In the genomic region with DNA sequence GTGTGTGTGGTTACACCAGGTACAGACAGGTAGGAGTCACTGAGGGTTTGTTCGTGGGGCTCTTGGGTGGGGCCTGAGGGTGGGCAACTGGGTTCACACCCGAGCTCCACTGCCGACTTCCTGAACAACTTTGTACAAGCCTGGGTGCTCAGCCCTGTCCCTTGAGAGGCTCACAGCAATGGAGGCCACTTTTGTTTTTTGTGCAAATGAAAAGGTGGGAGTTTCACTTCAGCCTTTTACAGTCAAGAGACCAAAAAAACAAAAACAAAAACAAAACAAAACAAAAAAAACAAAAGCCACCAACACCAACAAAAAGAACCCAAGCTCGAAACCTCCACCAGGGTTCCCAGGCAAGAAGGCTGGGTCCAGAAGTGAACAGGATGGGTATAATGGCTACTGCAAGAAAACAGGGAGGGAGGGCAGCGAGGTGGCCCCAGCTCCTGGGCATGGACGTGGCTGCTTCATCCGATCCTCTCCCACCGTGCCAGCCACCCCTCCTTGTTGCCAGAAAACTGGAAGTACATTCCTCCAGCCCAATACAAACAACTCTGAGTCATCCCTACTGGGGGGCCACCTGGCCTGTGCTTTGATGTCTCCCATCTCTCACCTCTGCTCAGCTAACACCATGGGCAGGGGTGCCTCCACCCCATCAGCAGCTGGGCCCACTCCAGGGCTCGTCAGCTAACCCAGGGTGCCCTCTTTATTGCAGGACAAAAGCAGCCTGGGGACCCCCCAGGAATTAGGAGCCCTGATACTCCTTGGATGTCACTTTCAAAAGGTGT, we compare ENCODE assay signal across 9 cellular contexts. TPM values are rescaled to one million over a fixed set of nuclear protein-coding genes. Genes with fewer than 3 reads are reported as not detected.
DNase-seq lines count a peak whose midpoint lies in the region; TF ChIP-seq lines count a peak whose summit lies in the region.
"Had no signal": no experiment of that assay in that cellular context is flagged by ENCODE, and none has a peak within 500 bp of the region (broad histone marks: within the 10 kb centered on the region; RNA-seq: fewer than 3 reads in every experiment).

No MANE protein-coding gene starts in this region.

- peak overlapping the region; percentile 83 for H3K27ac ChIP-seq in OCI-LY7 (ENCODE audit: low read depth, low read length, poor library complexity, severe bottlenecking)
- H3K27ac ChIP-seq in prostate gland = peak overlapping the region; percentile 31 to 64

- H3K36me3 Mint-ChIP-seq in endothelial cell (ENCODE audit: low read depth, unreplicated experiment) (no peaks in the 10 kb centered on the region), chondrocyte (ENCODE audit: low read depth) (no peaks in the 10 kb centered on the region)

- CTCF ChIA-PET in OCI-LY7 (lab: Charles Lee; ENCODE audit: unreplicated experiment) = interaction anchor here (0.5 to 1.9 kb wide), 9 partner anchors 9 to 1182 kb away, joined by 3 to 9 read pairs (median 3); no protein-coding TSS in a partner anchor

- peaks cover 84% of the 10 kb centered on the region for H3K4me1 ChIP-seq in OCI-LY7 (ENCODE audit: insufficient read depth, low read length, poor library complexity, severe bottlenecking)
- peaks cover 13% of the 10 kb centered on the region for H3K4me1 ChIP-seq in prostate gland (replicated peaks)

- POLR2A ChIA-PET in OCI-LY7 (lab: Charles Lee) = interaction anchor here (0.5 to 8.2 kb wide), 11 partner anchors 9 to 541 kb away, joined by 3 to 57 read pairs (median 6); no protein-coding TSS in a partner anchor

- H3K79me2 ChIP-seq in OCI-LY7 (ENCODE audit: insufficient read depth, low read depth, low read length) = peaks cover 49% of the 10 kb centered on the region

- TF ChIP-seq CTCF in GM12864 (IDR thresholded peaks at IDR 0.05; ENCODE audit: low read depth, low read length, missing control alignments) (no peak), OCI-LY7 (conservative IDR thresholded peaks at IDR 0.05; ENCODE audit: low read length) (no peak), endothelial cell (IDR thresholded peaks at IDR 0.05; ENCODE audit: unreplicated experiment) (no peak), prostate gland (IDR thresholded peaks at IDR 0.05) (no peak), foreskin fibroblast (IDR thresholded peaks at IDR 0.05; ENCODE audit: low read depth, low read length) (no peak), chondrocyte (IDR thresholded peaks at IDR 0.05) (no peak)

- DNase-seq in GM12864 (ENCODE audit: low read depth) = peak; percentile 81
- DNase-seq in OCI-LY7 (ENCODE audit: low spot score) = peak; percentile 86
- DNase-seq in endothelial cell (ENCODE audit: low spot score) = no peak
- DNase-seq in prostate gland (ENCODE audit: low spot score) = no peak
- no peak for DNase-seq in foreskin fibroblast
- DNase-seq in NCI-H1105 (lab: John Stamatoyannopoulos, UW) = no peak
- DNase-seq in chondrocyte (ENCODE audit: low spot score) = no peak
- no peak for DNase-seq in stimulated activated CD4-positive, alpha-beta T cell treated with anti-CD3 and anti-CD28 coated beads, Interleukin-1b, Interleukin-23, amount 100 ng/mL, for 48 hours

- 51% methylated on average over 9 of the region's 9 CpGs for WGBS in prostate gland

- H3K27me3 Mint-ChIP-seq in endothelial cell (ENCODE audit: unreplicated experiment) = peaks cover 11% of the 10 kb centered on the region
- no peaks in the 10 kb centered on the region for H3K27me3 Mint-ChIP-seq in chondrocyte (ENCODE audit: low read depth)

- H3K9me3 ChIP-seq in OCI-LY7 (ENCODE audit: low read length) = no peaks in the 10 kb centered on the region
- no peaks in the 10 kb centered on the region for H3K9me3 ChIP-seq in prostate gland

- intact Hi-C loops in OCI-LY7 (cut with micrococcal nuclease; ENCODE audit: unreplicated experiment) = loop anchor here (10.0 kb wide), 2 partner anchors 234 to 946 kb away; partner anchors contain the start of gene UBALD2
- intact Hi-C loops in prostate gland (cut with DNase I) = no loop called here

- H3K36me3 ChIP-seq in OCI-LY7 (ENCODE audit: insufficient read depth, low read length) (peaks cover 21% of the 10 kb centered on the region; the same call in 1 of the 2 replicates), prostate gland (no peaks in the 10 kb centered on the region)

- TF ChIP-seq POLR2A in prostate gland (IDR thresholded peaks at IDR 0.05) = no peak

- no peaks in the 10 kb centered on the region for H3K27me3 ChIP-seq in prostate gland (replicated peaks; ENCODE audit: insufficient read depth)

- H3K4me3 ChIP-seq in GM12864 (ENCODE audit: low read depth, low read length) (peak overlapping the region; percentile 66), OCI-LY7 (ENCODE audit: low read depth, low read length, poor library complexity, severe bottlenecking) (peak overlapping the region; percentile 96), prostate gland (no peak overlapping the region), foreskin fibroblast (ENCODE audit: low read depth in 1 of 2, low read length in 2 of 2) (no peak overlapping the region)

- H3K4me3 Mint-ChIP-seq in endothelial cell (ENCODE audit: unreplicated experiment) (peak overlapping the region; percentile 83), chondrocyte (ENCODE audit: unreplicated experiment) (no peak overlapping the region)

- no peaks in the 10 kb centered on the region for H3K9me2 ChIP-seq in OCI-LY7 (ENCODE audit: insufficient read depth, low read length)

- H4K20me1 ChIP-seq in OCI-LY7 (ENCODE audit: insufficient read depth, low read length) = no peaks in the 10 kb centered on the region

- H3K9me3 Mint-ChIP-seq in endothelial cell (ENCODE audit: unreplicated experiment) = no peaks in the 10 kb centered on the region
- no peaks in the 10 kb centered on the region for H3K9me3 Mint-ChIP-seq in chondrocyte (ENCODE audit: low read depth)

- H3K27ac Mint-ChIP-seq in endothelial cell (ENCODE audit: unreplicated experiment) = peak overlapping the region; percentile 84
- no peak overlapping the region for H3K27ac Mint-ChIP-seq in chondrocyte (ENCODE audit: unreplicated experiment)

- peaks cover 38% of the 10 kb centered on the region for H3K4me1 Mint-ChIP-seq in endothelial cell (ENCODE audit: unreplicated experiment)
- peaks cover 36% of the 10 kb centered on the region for H3K4me1 Mint-ChIP-seq in chondrocyte (ENCODE audit: low read depth)

- peak overlapping the region; percentile 98 for H3K4me2 ChIP-seq in OCI-LY7 (ENCODE audit: low read length)

- no peak overlapping the region for H2AFZ ChIP-seq in OCI-LY7 (ENCODE audit: low read length)

- no TSS peak for BruUV-seq in OCI-LY7 (replicated peaks; lab: Mats Ljungman, UMichigan)

RNA-seq across cellular contexts. Expression of gene RHBDF2, which starts 2.1 kb away (rescaled TPM):
- total RNA-seq in OCI-LY7 (2014; rRNA removed; shearing (Covaris generic)) = 122 and 144 TPM in 2 replicates
- 158 and 173 TPM in 2 replicates for total RNA-seq in OCI-LY7 (2022)
- 39.3 TPM for total RNA-seq in endothelial cell (ENCODE audit: unreplicated experiment)
- 10 to 100 TPM; 29.9 to 31.1 TPM for total RNA-seq in prostate gland
- 4.7 to 5.4 TPM (median 4.9 TPM) in 3 replicates for total RNA-seq in chondrocyte

RNA-seq across cellular contexts. Expression of gene AANAT, which starts 31.7 kb away (rescaled TPM):
- total RNA-seq in OCI-LY7 (2014; rRNA removed; shearing (Covaris generic)) = not detected in 2 replicates
- total RNA-seq in OCI-LY7 (2022) (not detected in 2 replicates), endothelial cell (ENCODE audit: unreplicated experiment) (not detected), prostate gland (not detected), chondrocyte (not detected in 3 replicates)
- total RNA-seq: dermis microvascular lymphatic vessel endothelial cell had no signal

RNA-seq across cellular contexts. Expression of gene CYGB, which starts 38.4 kb away (rescaled TPM):
- total RNA-seq in OCI-LY7 (2014; rRNA removed; shearing (Covaris generic)) = 0.33 and 0.57 TPM in 2 replicates
- 0.22 and 0.44 TPM in 2 replicates for total RNA-seq in OCI-LY7 (2022)
- total RNA-seq in endothelial cell (ENCODE audit: unreplicated experiment) = 0.51 TPM
- 10 to 100 TPM in 1 of 2 donors, 1 to 10 TPM in 1; 7.0 to 13.8 TPM for total RNA-seq in prostate gland
- total RNA-seq in chondrocyte = 0.48 to 5.4 TPM (median 4.6 TPM) in 3 replicates

RNA-seq across cellular contexts. Expression of gene PRCD, which starts 40.8 kb away (rescaled TPM):
- 5.7 and 6.3 TPM in 2 replicates for total RNA-seq in OCI-LY7 (2014; rRNA removed; shearing (Covaris generic))
- total RNA-seq in OCI-LY7 (2022) = 11.7 and 15.9 TPM in 2 replicates
- total RNA-seq in endothelial cell (ENCODE audit: unreplicated experiment) = 0.54 TPM
- under 1 TPM; 0.36 to 0.85 TPM for total RNA-seq in prostate gland
- total RNA-seq in chondrocyte = 0.55 to 1.0 TPM (median 0.92 TPM) in 3 replicates

RNA-seq across cellular contexts. Expression of gene UBE2O, which starts 46.1 kb away (rescaled TPM):
- total RNA-seq in OCI-LY7 (2014; rRNA removed; shearing (Covaris generic)) = 43.4 and 55.1 TPM in 2 replicates
- total RNA-seq in OCI-LY7 (2022) (71.0 and 79.6 TPM in 2 replicates), endothelial cell (ENCODE audit: unreplicated experiment) (49.0 TPM), prostate gland (10 to 100 TPM; 19.9 to 39.8 TPM), chondrocyte (20.0 to 22.1 TPM (median 22.0 TPM) in 3 replicates)

Comparison
In these comparisons a context has a peak if more than half of its experiments do, and no peak if none do; other contexts are left out.
1. DNase-seq: peak in GM12864 (single experiment) and OCI-LY7 (single experiment); none in endothelial cell (single experiment), prostate gland (single experiment), foreskin fibroblast (0 of 2), NCI-H1105 (single experiment), chondrocyte (single experiment) and stimulated activated CD4-positive, alpha-beta T cell treated with anti-CD3 and anti-CD28 coated beads, Interleukin-1b, Interleukin-23, amount 100 ng/mL, for 48 hours (single experiment).
2. H3K4me3 ChIP-seq: peak in GM12864 (single experiment) and OCI-LY7 (single experiment); none in prostate gland (0 of 2) and foreskin fibroblast (0 of 2).